ENCODE assay signal across 1 cellular context in the genomic region with DNA sequence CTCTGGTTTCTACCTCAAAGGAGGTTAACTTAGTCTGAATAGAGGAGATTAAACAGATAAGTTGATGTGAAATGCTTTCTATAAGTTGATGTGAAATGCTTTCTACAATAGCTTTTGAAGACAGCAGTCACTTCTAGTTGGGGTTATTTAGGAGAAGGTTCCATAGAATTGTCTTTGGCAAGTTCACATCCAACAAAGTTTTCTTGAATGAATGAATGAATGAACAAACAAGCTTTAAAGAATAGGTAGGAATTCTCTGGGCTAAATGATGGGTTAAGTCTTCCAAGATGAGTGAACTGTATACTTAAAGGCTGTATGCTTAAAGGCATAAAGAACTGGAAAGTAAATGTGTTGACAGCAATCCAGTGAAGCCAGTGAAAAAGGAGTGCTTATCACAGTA.
TF ChIP-seq lines count a peak whose summit lies in the region.

No MANE protein-coding gene starts in this region.

TF ChIP-seq in HepG2, 621 proteins besides CTCF, POLR2A, EP300 and RAD21:
- TF ChIP-seq ZNF329 (CRISPR knock-in tag; IDR thresholded peaks at IDR 0.05; ENCODE audit: low read depth): no peak
